ENCODE assay signal across 1 cellular context in genomic region chr14:89359477-89360222, GRCh38.
TF ChIP-seq lines count a peak whose summit lies in the region.

No MANE protein-coding gene starts in this region.

TF ChIP-seq in H1, 55 proteins besides CTCF, POLR2A, EP300 and RAD21 (continued from another document):
- TF ChIP-seq TBP (IDR thresholded peaks at IDR 0.05; ENCODE audit: low read depth, low read length) (no peak), KDM5A (IDR thresholded peaks at IDR 0.05; ENCODE audit: low read length) (no peak), SP4 (IDR thresholded peaks at IDR 0.05; ENCODE audit: low read length) (no peak)
